In genomic region chr19:39413269-39413902, GRCh38 we compare ENCODE assay signal across 1 cellular context.
TF ChIP-seq lines count a peak whose summit lies in the region.

No MANE protein-coding gene starts in this region.

TF ChIP-seq in neural cell, 6 proteins besides CTCF, POLR2A, EP300 and RAD21 (continued from another document):
- TF ChIP-seq REST (IDR thresholded peaks at IDR 0.05; ENCODE audit: borderline replicate concordance) = no peak
